Comparison of ENCODE assay signal across 20 cellular contexts in genomic region chr2:170842785-170843184, GRCh38. TPM values are rescaled to one million over a fixed set of nuclear protein-coding genes. Genes with fewer than 3 reads are reported as not detected.
A peak's percentile ranks its signal among the peaks of the same experiment; 100 is the strongest.
DNase-seq lines count a peak whose midpoint lies in the region; ATAC-seq and TF ChIP-seq lines count a peak whose summit lies in the region.
"Had no signal": no experiment of that assay in that cellular context is flagged by ENCODE, and none has a peak within 500 bp of the region (broad histone marks: within the 10 kb centered on the region; RNA-seq: fewer than 3 reads in every experiment).

No MANE protein-coding gene starts in this region.

- no peak overlapping the region for H3K27ac Mint-ChIP-seq in nephron progenitor cell

- H3K9me3 Mint-ChIP-seq in nephron progenitor cell = no peaks in the 10 kb centered on the region

- DNase-seq in ELR (ENCODE audit: low read depth) (peak; percentile 45), MG63 (peak; percentile 49), epithelial cell of esophagus (ENCODE audit: low read depth) (peak; percentile 42), renal cortical epithelial cell (ENCODE audit: low read depth) (peak; percentile 3), nephron progenitor cell (no peak), NCI-H2171 (lab: John Stamatoyannopoulos, UW) (no peak)
- DNase-seq: amygdala; erythroblast; heart left ventricle; Kasumi-1; kidney; NCI-H146; NCI-H2227 treated with DMSO at 0.1 percent for 48 hours; SHP77 treated with DMSO at 0.1 percent for 48 hours; sigmoid colon; stimulated activated CD4-positive, alpha-beta T cell treated with anti-CD3 and anti-CD28 coated beads, Interleukin-4, amount 100 ng/mL, for 24 hours; stimulated activated CD8-positive, alpha-beta memory T cell treated with anti-CD3 and anti-CD28 coated beads, Interleukin-4, amount 100 ng/mL, for 48 hours; testis had no signal

- H3K27me3 Mint-ChIP-seq in nephron progenitor cell (ENCODE audit: low read depth, poor library complexity) = no peaks in the 10 kb centered on the region

- no peaks in the 10 kb centered on the region for H3K27me3 ChIP-seq in MG63
- H3K27me3 ChIP-seq: testis had no signal

- no peak for ATAC-seq in HG03045 (IDR thresholded peaks at IDR 0.05; ENCODE audit: unreplicated experiment)
- ATAC-seq: activated CD4-positive, CD25-positive, alpha-beta regulatory T cell treated with anti-CD3 and anti-CD28 coated beads, Interleukin-2, amount 50 U/mL, for 24 hours; heart left ventricle had no signal

- H3K36me3 Mint-ChIP-seq in nephron progenitor cell (ENCODE audit: low read depth) = peaks cover 62% of the 10 kb centered on the region

- H3K9me3 ChIP-seq in MG63 = no peaks in the 10 kb centered on the region
- H3K9me3 ChIP-seq: heart left ventricle, testis had no signal

- peaks cover 14% of the 10 kb centered on the region for H3K4me1 Mint-ChIP-seq in nephron progenitor cell

- TF ChIP-seq CTCF in epithelial cell of esophagus (IDR thresholded peaks at IDR 0.05; ENCODE audit: insufficient read depth, low read depth, low read length, missing control alignments) (no peak), nephron progenitor cell (IDR thresholded peaks at IDR 0.05) (no peak)

- no peak overlapping the region for H3K4me3 Mint-ChIP-seq in nephron progenitor cell

- no peaks in the 10 kb centered on the region for H3K36me3 ChIP-seq in MG63
- H3K36me3 ChIP-seq: heart left ventricle, sigmoid colon had no signal

- no peak overlapping the region for H3K4me3 ChIP-seq in MG63
- no peak overlapping the region for H3K4me3 ChIP-seq in epithelial cell of esophagus (ENCODE audit: low read length)
- H3K4me3 ChIP-seq: heart left ventricle, sigmoid colon, testis had no signal

RNA-seq across cellular contexts. Expression of gene GAD1, which starts 26.1 kb away (rescaled TPM):
- 3.2 TPM in 1 of 2 replicates, not detected in the other for total RNA-seq in MG63 (2014; rRNA removed; shearing (Covaris generic); ENCODE audit: low replicate concordance)
- 11.4 and 19.4 TPM in 2 replicates for total RNA-seq in renal cortical epithelial cell

Comparison
In these comparisons a context has a peak if more than half of its experiments do, and no peak if none do; other contexts are left out.
1. DNase-seq: peak in ELR (single experiment), MG63 (single experiment), epithelial cell of esophagus (single experiment) and renal cortical epithelial cell (single experiment); none in nephron progenitor cell (single experiment) and NCI-H2171 (single experiment).